Comparison of ENCODE assay signal across 22 cellular contexts in genomic region chr10:33288127-33288526, GRCh38. TPM values are rescaled to one million over a fixed set of nuclear protein-coding genes. Genes with fewer than 3 reads are reported as not detected.
DNase-seq lines count a peak whose midpoint lies in the region; ATAC-seq, FAIRE-seq and TF ChIP-seq lines count a peak whose summit lies in the region.
"Had no signal": no experiment of that assay in that cellular context is flagged by ENCODE, and none has a peak within 500 bp of the region (broad histone marks: within the 10 kb centered on the region; RNA-seq: fewer than 3 reads in every experiment).

No MANE protein-coding gene starts in this region.

- H3K9ac ChIP-seq in endodermal cell (ENCODE audit: extremely low read depth, low read length, poor library complexity, severe bottlenecking), result no peak overlapping the region
- H3K9ac ChIP-seq: GM23248, KMS-11 had no signal

- FAIRE-seq in HTR-8/SVneo (lab: Jason Lieb, UNC), result peak; percentile 33
- FAIRE-seq: G401.6, HepG2 had no signal

- H3K4me3 ChIP-seq in endodermal cell (ENCODE audit: low read length), result no peak overlapping the region
- H3K4me3 ChIP-seq in psoas muscle, result no peak overlapping the region
- H3K4me3 ChIP-seq in HAP-1, result no peak overlapping the region
- H3K4me3 ChIP-seq: GM23248 had no signal

- intact Hi-C loops in left ventricle myocardium superior (cut with micrococcal nuclease) (no loop called here), psoas muscle (cut with DNase I) (loop anchor here in 1 of 2 donors (5.0 kb wide), 1 partner anchor 34 kb away; no protein-coding TSS in a partner anchor)

- ATAC-seq in left ventricle myocardium superior (peak; percentile 73), psoas muscle (peak; percentile 16 to 43 (median 38)), HG02840 (IDR thresholded peaks at IDR 0.05; ENCODE audit: low FRiP score, unreplicated experiment) (no peak)

- H3K27ac ChIP-seq in endodermal cell (ENCODE audit: low read depth, low read length), result no peak overlapping the region
- peak overlapping the region; percentile 48 for H3K27ac ChIP-seq in psoas muscle
- H3K27ac ChIP-seq: GM23248, KMS-11 had no signal

- no peak for DNase-seq in HTR-8/SVneo (ENCODE audit: insufficient read length, low spot score)
- DNase-seq in endodermal cell, result no peak
- no peak for DNase-seq in left ventricle myocardium superior
- no peak for DNase-seq in psoas muscle
- no peak for DNase-seq in T1000 (lab: John Stamatoyannopoulos, UW)
- DNase-seq in activated CD4-positive, CD25-positive, alpha-beta regulatory T cell (lab: John Stamatoyannopoulos, UW), result no peak
- no peak for DNase-seq in HAP-1 (ENCODE audit: low spot score in 2 of 2)
- DNase-seq: BE2C; CD4-positive, CD25-positive, alpha-beta regulatory T cell; COR-L47; DMS 273 treated with DMSO at 0.1 percent for 48 hours; DND-41; GM23248; MV-4-11; NCI-H1694 treated with DMSO at 0.1 percent for 48 hours; NCI-H226; NCI-H524; NCI-H82 had no signal

- no peaks in the 10 kb centered on the region for H3K36me3 ChIP-seq in endodermal cell (ENCODE audit: control insufficient read depth, insufficient read depth, low read length)
- no peaks in the 10 kb centered on the region for H3K36me3 ChIP-seq in psoas muscle (ENCODE audit: insufficient read depth in 1 of 2, low read depth in 1 of 2)
- H3K36me3 ChIP-seq in HAP-1 (replicated peaks), result no peaks in the 10 kb centered on the region
- H3K36me3 ChIP-seq: BE2C had no signal

- peaks cover 30% of the 10 kb centered on the region for H3K4me1 ChIP-seq in endodermal cell (ENCODE audit: control insufficient read depth, insufficient read depth, low read length)
- peaks cover 77% of the 10 kb centered on the region for H3K4me1 ChIP-seq in psoas muscle
- H3K4me1 ChIP-seq in HAP-1, result peaks cover 56% of the 10 kb centered on the region

- H3K27ac Mint-ChIP-seq in endodermal cell, result peak overlapping the region; percentile 76
- H3K27ac Mint-ChIP-seq: CD4-positive, CD25-positive, alpha-beta regulatory T cell had no signal

- H3K9me3 Mint-ChIP-seq in endodermal cell, result no peaks in the 10 kb centered on the region
- H3K9me3 Mint-ChIP-seq: CD4-positive, CD25-positive, alpha-beta regulatory T cell had no signal

- 90 to 100% methylated on average over 2 to 3 of the region's 3 CpGs for WGBS in endodermal cell (ENCODE audit: insufficient coverage in 1 of 2, insufficient read length in 1 of 2), 2 experiments
- 24 to 29% (median 26%) methylated on average over 3 of the region's 3 CpGs for WGBS in psoas muscle, 3 donors

- H3K36me3 Mint-ChIP-seq in endodermal cell (ENCODE audit: low read depth), result peaks cover 1% of the 10 kb centered on the region
- H3K36me3 Mint-ChIP-seq: CD4-positive, CD25-positive, alpha-beta regulatory T cell had no signal

- no peaks in the 10 kb centered on the region for H3K27me3 Mint-ChIP-seq in endodermal cell (ENCODE audit: insufficient read depth)

- TF ChIP-seq CTCF in endodermal cell (conservative IDR thresholded peaks at IDR 0.05) (no peak), psoas muscle (IDR thresholded peaks at IDR 0.05) (no peak)

- H3K4me1 Mint-ChIP-seq in endodermal cell, result peaks cover 42% of the 10 kb centered on the region
- H3K4me1 Mint-ChIP-seq: CD4-positive, CD25-positive, alpha-beta regulatory T cell had no signal

- H3K4me3 Mint-ChIP-seq in endodermal cell, result no peak overlapping the region
- H3K4me3 Mint-ChIP-seq: CD4-positive, CD25-positive, alpha-beta regulatory T cell had no signal

- H3K27me3 ChIP-seq in endodermal cell (ENCODE audit: control insufficient read depth, insufficient read depth, low read length, poor library complexity, severe bottlenecking) (no peaks in the 10 kb centered on the region), psoas muscle (ENCODE audit: insufficient read depth in 3 of 3, low read length in 2 of 3) (no peaks in the 10 kb centered on the region), HAP-1 (ENCODE audit: low read depth) (no peaks in the 10 kb centered on the region)
- H3K27me3 ChIP-seq: BE2C had no signal

- in situ Hi-C loops in HAP-1 (cut with MboI; ENCODE audit: low sequenced_read_pairs), result no loop called here

- H3K9me3 ChIP-seq in endodermal cell (ENCODE audit: control insufficient read depth, low read length) (no peaks in the 10 kb centered on the region), psoas muscle (no peaks in the 10 kb centered on the region), HAP-1 (no peaks in the 10 kb centered on the region)
- H3K9me3 ChIP-seq: BE2C had no signal

RNA-seq across cellular contexts. Expression of gene NRP1, which starts 46.3 kb away (rescaled TPM):
- total RNA-seq in endodermal cell, result 10 to 100 TPM; 20.7 to 30.6 TPM
- 18.0 TPM for polyA plus RNA-seq in endodermal cell (2013, experiment 1 of 2)
- 18.6 TPM for polyA plus RNA-seq in endodermal cell (2013, experiment 2 of 2)
- total RNA-seq in left ventricle myocardium superior, result 175 TPM
- 10 to 100 TPM; 29.1 to 54.8 (median 42.9) TPM for total RNA-seq in psoas muscle
- 10 to 100 TPM; 10.9 to 31.2 (median 11.4) TPM for polyA plus RNA-seq in psoas muscle
- total RNA-seq: CD4-positive, CD25-positive, alpha-beta regulatory T cell had no signal
